ENCODE assay signal across 1 cellular context in the genomic region with DNA sequence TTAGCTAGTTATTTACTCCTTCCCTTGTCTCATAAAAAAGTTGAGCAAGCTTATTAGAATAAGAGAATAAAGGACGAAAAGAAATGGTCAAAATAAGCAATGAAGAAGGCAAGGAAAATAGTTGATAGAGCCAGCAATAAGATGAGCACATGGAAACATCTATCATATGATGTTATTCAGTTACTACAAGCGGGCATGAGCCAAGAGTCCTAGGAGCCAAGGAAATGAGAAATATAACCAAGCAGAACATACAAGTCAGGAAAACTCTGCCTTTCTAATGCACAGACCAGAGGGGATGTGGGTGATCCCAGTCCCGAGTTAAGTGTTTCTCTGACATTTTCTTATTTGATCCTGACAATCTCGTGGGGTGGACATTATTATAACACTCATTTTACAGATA.
TF ChIP-seq lines count a peak whose summit lies in the region.

No MANE protein-coding gene starts in this region.

TF ChIP-seq in HEK293T, 16 proteins besides CTCF, POLR2A, EP300 and RAD21 (continued from another document):
- TF ChIP-seq CTBP1 (IDR thresholded peaks at IDR 0.05; ENCODE audit: borderline replicate concordance) (no peak), ZNF384 (IDR thresholded peaks at IDR 0.05) (no peak), SP1 (IDR thresholded peaks at IDR 0.05) (no peak), NFRKB (IDR thresholded peaks at IDR 0.05) (no peak), HDGF (IDR thresholded peaks at IDR 0.05; ENCODE audit: borderline replicate concordance) (no peak)
